In the genomic region with DNA sequence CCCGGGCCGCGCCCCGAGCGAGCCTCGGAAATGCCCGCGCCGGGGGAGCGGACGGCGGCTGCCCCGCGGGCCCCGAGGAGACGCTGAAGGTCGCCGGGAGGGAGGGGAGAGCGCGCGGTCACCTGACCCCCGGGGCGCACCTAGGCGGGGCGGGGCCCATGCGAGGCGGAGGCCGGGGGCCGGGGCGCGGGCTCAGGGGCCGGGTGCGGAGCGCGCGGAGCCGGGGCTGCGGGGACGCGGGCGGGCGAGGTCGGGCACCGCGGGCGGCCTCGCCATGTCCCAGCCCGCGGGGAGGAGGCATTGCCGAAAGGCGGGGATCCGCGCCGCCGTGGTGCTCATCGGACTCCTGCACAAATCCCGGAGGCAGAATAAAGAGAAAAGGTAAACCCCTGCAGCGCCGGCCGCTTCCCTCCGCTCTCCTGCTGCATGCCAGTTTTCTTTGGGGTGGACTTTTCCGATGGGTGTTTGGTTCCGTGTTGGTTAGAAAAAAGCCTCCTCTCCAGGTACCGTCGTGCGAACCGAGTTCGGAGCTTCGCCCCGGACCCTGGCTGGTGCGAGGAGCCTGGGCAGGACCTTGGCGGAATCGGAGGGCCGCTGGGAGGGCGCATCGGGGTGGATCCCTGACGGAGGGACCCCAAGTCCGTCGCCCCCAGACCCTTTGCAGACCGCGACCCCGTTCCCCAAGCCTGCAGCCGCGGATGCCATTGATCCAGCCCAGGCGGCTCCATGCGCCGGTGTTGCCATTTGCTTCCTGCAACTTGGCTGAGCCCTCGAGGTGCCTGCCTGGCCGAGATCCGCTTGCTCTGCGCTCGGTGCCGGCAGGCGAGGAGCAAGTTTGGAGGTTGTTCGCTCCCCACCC, we compare ENCODE assay signal across 2 cellular contexts.
TF ChIP-seq lines count a peak whose summit lies in the region.

No MANE protein-coding gene starts in this region.

TF ChIP-seq in SK-N-SH treated with all-trans-retinoic acid at 6 μM for 48 hours, 23 proteins besides CTCF, POLR2A, EP300 and RAD21 (continued from another document):
- TF ChIP-seq, protein P1, sequence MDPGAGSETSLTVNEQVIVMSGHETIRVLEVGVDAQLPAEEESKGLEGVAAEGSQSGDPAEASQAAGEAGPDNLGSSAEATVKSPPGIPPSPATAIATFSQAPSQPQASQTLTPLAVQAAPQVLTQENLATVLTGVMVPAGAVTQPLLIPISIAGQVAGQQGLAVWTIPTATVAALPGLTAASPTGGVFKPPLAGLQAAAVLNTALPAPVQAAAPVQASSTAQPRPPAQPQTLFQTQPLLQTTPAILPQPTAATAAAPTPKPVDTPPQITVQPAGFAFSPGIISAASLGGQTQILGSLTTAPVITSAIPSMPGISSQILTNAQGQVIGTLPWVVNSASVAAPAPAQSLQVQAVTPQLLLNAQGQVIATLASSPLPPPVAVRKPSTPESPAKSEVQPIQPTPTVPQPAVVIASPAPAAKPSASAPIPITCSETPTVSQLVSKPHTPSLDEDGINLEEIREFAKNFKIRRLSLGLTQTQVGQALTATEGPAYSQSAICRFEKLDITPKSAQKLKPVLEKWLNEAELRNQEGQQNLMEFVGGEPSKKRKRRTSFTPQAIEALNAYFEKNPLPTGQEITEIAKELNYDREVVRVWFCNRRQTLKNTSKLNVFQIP (CRISPR knock-in tag; IDR thresholded peaks at IDR 0.05; ENCODE audit: borderline replicate concordance, low read depth), result no peak
- TF ChIP-seq, protein P2, sequence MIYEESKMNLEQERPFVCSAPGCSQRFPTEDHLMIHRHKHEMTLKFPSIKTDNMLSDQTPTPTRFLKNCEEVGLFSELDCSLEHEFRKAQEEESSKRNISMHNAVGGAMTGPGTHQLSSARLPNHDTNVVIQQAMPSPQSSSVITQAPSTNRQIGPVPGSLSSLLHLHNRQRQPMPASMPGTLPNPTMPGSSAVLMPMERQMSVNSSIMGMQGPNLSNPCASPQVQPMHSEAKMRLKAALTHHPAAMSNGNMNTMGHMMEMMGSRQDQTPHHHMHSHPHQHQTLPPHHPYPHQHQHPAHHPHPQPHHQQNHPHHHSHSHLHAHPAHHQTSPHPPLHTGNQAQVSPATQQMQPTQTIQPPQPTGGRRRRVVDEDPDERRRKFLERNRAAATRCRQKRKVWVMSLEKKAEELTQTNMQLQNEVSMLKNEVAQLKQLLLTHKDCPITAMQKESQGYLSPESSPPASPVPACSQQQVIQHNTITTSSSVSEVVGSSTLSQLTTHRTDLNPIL (CRISPR knock-in tag; IDR thresholded peaks at IDR 0.05; ENCODE audit: low read depth), result no peak
- TF ChIP-seq ZFP30 (CRISPR knock-in tag; IDR thresholded peaks at IDR 0.05), result no peak
- TF ChIP-seq RARB (CRISPR knock-in tag; IDR thresholded peaks at IDR 0.05), result no peak
- TF ChIP-seq TCF4 (CRISPR knock-in tag; IDR thresholded peaks at IDR 0.05; ENCODE audit: borderline replicate concordance), result no peak
- no peak for TF ChIP-seq ZNF8 (CRISPR knock-in tag; IDR thresholded peaks at IDR 0.05)
- no peak for TF ChIP-seq CSRNP3 (CRISPR knock-in tag; IDR thresholded peaks at IDR 0.05)
- no peak for TF ChIP-seq SNAI2 (CRISPR knock-in tag; IDR thresholded peaks at IDR 0.05)
- TF ChIP-seq BACH2 (CRISPR knock-in tag; IDR thresholded peaks at IDR 0.05; ENCODE audit: borderline replicate concordance), result no peak
- TF ChIP-seq ZC3H10 (CRISPR knock-in tag; IDR thresholded peaks at IDR 0.05), result no peak
- TF ChIP-seq GLIS3 (CRISPR knock-in tag; IDR thresholded peaks at IDR 0.05), result no peak
- TF ChIP-seq, protein P3, sequence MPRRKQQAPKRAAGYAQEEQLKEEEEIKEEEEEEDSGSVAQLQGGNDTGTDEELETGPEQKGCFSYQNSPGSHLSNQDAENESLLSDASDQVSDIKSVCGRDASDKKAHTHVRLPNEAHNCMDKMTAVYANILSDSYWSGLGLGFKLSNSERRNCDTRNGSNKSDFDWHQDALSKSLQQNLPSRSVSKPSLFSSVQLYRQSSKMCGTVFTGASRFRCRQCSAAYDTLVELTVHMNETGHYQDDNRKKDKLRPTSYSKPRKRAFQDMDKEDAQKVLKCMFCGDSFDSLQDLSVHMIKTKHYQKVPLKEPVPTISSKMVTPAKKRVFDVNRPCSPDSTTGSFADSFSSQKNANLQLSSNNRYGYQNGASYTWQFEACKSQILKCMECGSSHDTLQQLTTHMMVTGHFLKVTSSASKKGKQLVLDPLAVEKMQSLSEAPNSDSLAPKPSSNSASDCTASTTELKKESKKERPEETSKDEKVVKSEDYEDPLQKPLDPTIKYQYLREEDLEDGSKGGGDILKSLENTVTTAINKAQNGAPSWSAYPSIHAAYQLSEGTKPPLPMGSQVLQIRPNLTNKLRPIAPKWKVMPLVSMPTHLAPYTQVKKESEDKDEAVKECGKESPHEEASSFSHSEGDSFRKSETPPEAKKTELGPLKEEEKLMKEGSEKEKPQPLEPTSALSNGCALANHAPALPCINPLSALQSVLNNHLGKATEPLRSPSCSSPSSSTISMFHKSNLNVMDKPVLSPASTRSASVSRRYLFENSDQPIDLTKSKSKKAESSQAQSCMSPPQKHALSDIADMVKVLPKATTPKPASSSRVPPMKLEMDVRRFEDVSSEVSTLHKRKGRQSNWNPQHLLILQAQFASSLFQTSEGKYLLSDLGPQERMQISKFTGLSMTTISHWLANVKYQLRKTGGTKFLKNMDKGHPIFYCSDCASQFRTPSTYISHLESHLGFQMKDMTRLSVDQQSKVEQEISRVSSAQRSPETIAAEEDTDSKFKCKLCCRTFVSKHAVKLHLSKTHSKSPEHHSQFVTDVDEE (CRISPR knock-in tag; IDR thresholded peaks at IDR 0.05), result no peak
- no peak for TF ChIP-seq ZNF565 (CRISPR knock-in tag; conservative IDR thresholded peaks at IDR 0.05; ENCODE audit: low read depth)
TF ChIP-seq in SK-N-SH treated with all-trans-retinoic acid at 6 μM for 48 hours: peak in this region for 0.

TF ChIP-seq in H1, 55 proteins besides CTCF, POLR2A, EP300 and RAD21 (continued from another document):
- no peak for TF ChIP-seq TEAD4 (IDR thresholded peaks at IDR 0.05; ENCODE audit: low read depth, low read length)
